1 cellular context compared by ENCODE assay signal in genomic region chr22:35631597-35631996, GRCh38.
TF ChIP-seq lines count a peak whose summit lies in the region.

No MANE protein-coding gene starts in this region.

TF ChIP-seq in endothelial cell of umbilical vein, 7 proteins besides CTCF, POLR2A, EP300 and RAD21:
- TF ChIP-seq JUN (IDR thresholded peaks at IDR 0.05; ENCODE audit: borderline replicate concordance, insufficient read depth, insufficient read length, low read depth) = no peak
- no peak for TF ChIP-seq FOS (IDR thresholded peaks at IDR 0.05; ENCODE audit: borderline replicate concordance, insufficient read depth, low read length)
- TF ChIP-seq, protein P1, sequence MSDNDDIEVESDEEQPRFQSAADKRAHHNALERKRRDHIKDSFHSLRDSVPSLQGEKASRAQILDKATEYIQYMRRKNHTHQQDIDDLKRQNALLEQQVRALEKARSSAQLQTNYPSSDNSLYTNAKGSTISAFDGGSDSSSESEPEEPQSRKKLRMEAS (IDR thresholded peaks at IDR 0.05; ENCODE audit: insufficient read depth, insufficient read length) = no peak
- TF ChIP-seq GATA2 (IDR thresholded peaks at IDR 0.05; ENCODE audit: insufficient read depth, insufficient read length, low read depth, low read length) = no peak
- no peak for TF ChIP-seq EZH2 (IDR thresholded peaks at IDR 0.05; ENCODE audit: borderline replicate concordance, low read depth, low read length, severe bottlenecking)
- no peak for TF ChIP-seq POLR2AphosphoS5 (IDR thresholded peaks at IDR 0.05; ENCODE audit: insufficient read depth, low read depth, low read length)
- no peak for TF ChIP-seq MYC (IDR thresholded peaks at IDR 0.05; ENCODE audit: low read depth, low read length)
